In genomic region chr6:144624246-144624645, GRCh38 we compare ENCODE assay signal across 23 cellular contexts.
DNase-seq lines count a peak whose midpoint lies in the region; ATAC-seq and TF ChIP-seq lines count a peak whose summit lies in the region.
"Had no signal": no experiment of that assay in that cellular context is flagged by ENCODE, and none has a peak within 500 bp of the region (broad histone marks: within the 10 kb centered on the region; RNA-seq: fewer than 3 reads in every experiment).

No MANE protein-coding gene starts in this region.

- H4K8ac ChIP-seq in H9 (replicated peaks; ENCODE audit: insufficient read length, low read depth, low read length) = no peak overlapping the region
- no peak overlapping the region for H4K8ac ChIP-seq in mesendoderm (ENCODE audit: low read depth, low read length)

- H3K27me3 ChIP-seq in Caco-2 (replicated peaks; ENCODE audit: control insufficient read depth, insufficient read depth, low read length) (no peaks in the 10 kb centered on the region), H9 (ENCODE audit: insufficient read depth, low read length) (no peaks in the 10 kb centered on the region), mesendoderm (ENCODE audit: insufficient read depth, low read length, poor library complexity) (no peaks in the 10 kb centered on the region), right atrium auricular region (no peaks in the 10 kb centered on the region)
- H3K27me3 ChIP-seq: SJCRH30 had no signal

- H3K23ac ChIP-seq in H9 (ENCODE audit: insufficient read length, low read depth, low read length) (no peak overlapping the region), mesendoderm (ENCODE audit: low read length) (no peak overlapping the region)

- BruUV-seq in Caco-2 (replicated peaks; lab: Mats Ljungman, UMichigan) = no TSS peak

- H3K4me2 ChIP-seq in H9 (ENCODE audit: insufficient read depth, insufficient read length, low read length) (no peak overlapping the region), mesendoderm (ENCODE audit: low read length) (no peak overlapping the region)

- no peak overlapping the region for H4K91ac ChIP-seq in H9 (ENCODE audit: insufficient read length, low read depth, low read length)

- H3K4me3 ChIP-seq in Caco-2 (ENCODE audit: low read depth, low read length) = no peak overlapping the region
- no peak overlapping the region for H3K4me3 ChIP-seq in mesendoderm (ENCODE audit: low read length)
- H3K4me3 ChIP-seq in right atrium auricular region = no peak overlapping the region
- H3K4me3 ChIP-seq: SJCRH30 had no signal

- H3K79me1 ChIP-seq in H9 (ENCODE audit: insufficient read depth, low read depth, low read length, poor library complexity, severe bottlenecking) (no peaks in the 10 kb centered on the region), mesendoderm (ENCODE audit: low read length) (no peaks in the 10 kb centered on the region)

- no peak overlapping the region for H3K18ac ChIP-seq in H9 (ENCODE audit: insufficient read length, low read depth, low read length)
- H3K18ac ChIP-seq in mesendoderm (ENCODE audit: low read length) = no peak overlapping the region

- no peaks in the 10 kb centered on the region for H3K79me2 ChIP-seq in H9 (ENCODE audit: insufficient read depth, low read length)
- no peaks in the 10 kb centered on the region for H3K79me2 ChIP-seq in mesendoderm (ENCODE audit: control insufficient read depth, insufficient read depth, low read length)

- ATAC-seq in WTC11 (no peak), HG03520 (IDR thresholded peaks at IDR 0.05; ENCODE audit: unreplicated experiment) (no peak)
- ATAC-seq: Panc1 had no signal

- TF ChIP-seq CTCF in Caco-2 (IDR thresholded peaks at IDR 0.05; ENCODE audit: insufficient read depth in 1 of 2, low read depth in 1 of 2, low read length in 1 of 2, severe bottlenecking in 1 of 2, unreplicated experiment in 1 of 2) = no peak
- TF ChIP-seq CTCF in H9 (conservative IDR thresholded peaks at IDR 0.05) = no peak
- no peak for TF ChIP-seq CTCF in WTC11 (IDR thresholded peaks at IDR 0.05)
- no peak for TF ChIP-seq CTCF in right atrium auricular region (IDR thresholded peaks at IDR 0.05)

- H3K27ac Mint-ChIP-seq in Caco-2 (ENCODE audit: unreplicated experiment) (peak overlapping the region; percentile 11), H9 (peak overlapping the region; percentile 2 to 16 (median 11); a peak in 4 of 7 replicates), WTC11 (peak overlapping the region; percentile 5; the same call in 1 of the 2 replicates)
- H3K27ac Mint-ChIP-seq: HFFc6 had no signal

- no peak overlapping the region for H2BK120ac ChIP-seq in H9 (ENCODE audit: low read depth, low read length, poor library complexity, severe bottlenecking)
- no peak overlapping the region for H2BK120ac ChIP-seq in mesendoderm (ENCODE audit: low read depth, low read length)

- H3K9me3 ChIP-seq in Caco-2 = no peaks in the 10 kb centered on the region
- no peaks in the 10 kb centered on the region for H3K9me3 ChIP-seq in H9 (ENCODE audit: control insufficient read depth, low read depth, low read length)
- no peaks in the 10 kb centered on the region for H3K9me3 ChIP-seq in right atrium auricular region
- H3K9me3 ChIP-seq: SJCRH30 had no signal

- H2BK12ac ChIP-seq in H9 (ENCODE audit: insufficient read length, low read depth, low read length) = no peak overlapping the region

- CTCF ChIA-PET in Caco-2 (lab: Charles Lee) = no interaction called here
- CTCF ChIA-PET in WTC11 (lab: Charles Lee) = no interaction called here

- H3K56ac ChIP-seq in H9 (ENCODE audit: insufficient read length, low read depth, low read length) (no peak overlapping the region), mesendoderm (ENCODE audit: low read length) (no peak overlapping the region)

- H2AK5ac ChIP-seq in H9 (ENCODE audit: insufficient read length, low read length) (no peak overlapping the region), mesendoderm (ENCODE audit: low read length) (peak overlapping the region; percentile 32)

- H3K4me1 Mint-ChIP-seq in Caco-2 (ENCODE audit: low read depth, unreplicated experiment) (peaks cover 36% of the 10 kb centered on the region), H9 (peaks cover 25 to 34% of the 10 kb centered on the region in 2 experiments), WTC11 (peaks cover 59% of the 10 kb centered on the region)

- H2BK5ac ChIP-seq in H9 (ENCODE audit: insufficient read length, low read length) = no peak overlapping the region
- H2BK5ac ChIP-seq in mesendoderm (ENCODE audit: low read length) = no peak overlapping the region

- DNase-seq in Caco-2 (no peak), H9 (no peak), WTC11 (ENCODE audit: low spot score) (no peak), mesendoderm (no peak), right atrium auricular region (ENCODE audit: low spot score) (no peak)
- DNase-seq in activated CD8-positive, alpha-beta memory T cell treated with anti-CD3 and anti-CD28 coated beads, Interleukin-2, amount 50 U/mL, for 4 hours = no peak
- DNase-seq: CD4-positive, CD25-positive, alpha-beta regulatory T cell; COR-L47; DMS 273 treated with DMSO at 0.1 percent for 48 hours; DMS79 treated with DMSO at 0.1 percent for 48 hours; H7; HFFc6; IMR-90; NCI-H1694; NCI-H2081; NCI-H2171; NCI-H345; NCI-H524; NCI-H774; NK-92 treated with Interleukin-12 subunit alpha and Interleukin-12 subunit beta, amount 100 ng/mL, for 24 hours; SJCRH30 had no signal

- no peaks in the 10 kb centered on the region for H3K9me3 Mint-ChIP-seq in Caco-2 (ENCODE audit: unreplicated experiment)
- H3K9me3 Mint-ChIP-seq in H9 = no peaks in the 10 kb centered on the region
- no peaks in the 10 kb centered on the region for H3K9me3 Mint-ChIP-seq in WTC11
- H3K9me3 Mint-ChIP-seq: CD4-positive, CD25-positive, alpha-beta regulatory T cell; HFFc6 had no signal

- H2BK20ac ChIP-seq in H9 (ENCODE audit: low read depth, low read length, poor library complexity, severe bottlenecking) = no peak overlapping the region

- H3K9ac ChIP-seq in H9 (ENCODE audit: extremely low read depth, insufficient read length, low read length) (no peak overlapping the region), mesendoderm (ENCODE audit: low read length) (no peak overlapping the region)

- intact Hi-C loops in Caco-2 (cut with micrococcal nuclease; ENCODE audit: unreplicated experiment) = no loop called here

- H3K27me3 Mint-ChIP-seq in Caco-2 (ENCODE audit: insufficient read depth, unreplicated experiment) (no peaks in the 10 kb centered on the region), H9 (ENCODE audit: low read depth) (no peaks in the 10 kb centered on the region), WTC11 (ENCODE audit: low read depth) (no peaks in the 10 kb centered on the region)
- H3K27me3 Mint-ChIP-seq: CD4-positive, CD25-positive, alpha-beta regulatory T cell had no signal

- peaks cover 7% of the 10 kb centered on the region for H3K36me3 Mint-ChIP-seq in Caco-2 (ENCODE audit: insufficient read depth, unreplicated experiment)
- H3K36me3 Mint-ChIP-seq in H9 (ENCODE audit: insufficient read depth in 1 of 3, low read depth in 3 of 3) = no peaks in the 10 kb centered on the region
- H3K36me3 Mint-ChIP-seq in WTC11 = no peaks in the 10 kb centered on the region

- H3T11ph ChIP-seq in H9 (ENCODE audit: low read length) = no peak overlapping the region

- H4K5ac ChIP-seq in H9 (ENCODE audit: insufficient read length, low read depth, low read length) (no peak overlapping the region), mesendoderm (ENCODE audit: low read length) (no peak overlapping the region)

- no peak overlapping the region for H2AFZ ChIP-seq in H9 (ENCODE audit: low read length)

- H3K23me2 ChIP-seq in H9 (ENCODE audit: insufficient read length, low read depth, low read length, poor library complexity, severe bottlenecking) = no peaks in the 10 kb centered on the region

- no peaks in the 10 kb centered on the region for H4K20me1 ChIP-seq in H9 (ENCODE audit: control insufficient read depth, insufficient read depth, insufficient read length)

- H3K4ac ChIP-seq in H9 (ENCODE audit: low read depth, low read length) (no peak overlapping the region), mesendoderm (ENCODE audit: low read depth, low read length) (no peak overlapping the region)

- H3K4me3 Mint-ChIP-seq in Caco-2 (ENCODE audit: unreplicated experiment) (no peak overlapping the region), H9 (no peak overlapping the region; a peak in 1 of 5 replicates), WTC11 (no peak overlapping the region)
- H3K4me3 Mint-ChIP-seq: CD4-positive, CD25-positive, alpha-beta regulatory T cell; HFFc6 had no signal

- H3K4me1 ChIP-seq in Caco-2 = peaks cover 23% of the 10 kb centered on the region
- H3K4me1 ChIP-seq in H9 (ENCODE audit: insufficient read depth, low read length) = no peaks in the 10 kb centered on the region; the same call in 1 of the 2 replicates
- H3K4me1 ChIP-seq in mesendoderm (ENCODE audit: control insufficient read depth, low read depth, low read length) = no peaks in the 10 kb centered on the region
- no peaks in the 10 kb centered on the region for H3K4me1 ChIP-seq in right atrium auricular region

- H2BK15ac ChIP-seq in H9 (ENCODE audit: low read depth, low read length) (no peak overlapping the region), mesendoderm (replicated peaks; ENCODE audit: low read depth) (no peak overlapping the region)

- POLR2A ChIA-PET in Caco-2 (lab: Charles Lee) = no interaction called here
- POLR2A ChIA-PET in WTC11 (lab: Charles Lee) = no interaction called here

- no peak overlapping the region for H3K14ac ChIP-seq in H9 (ENCODE audit: insufficient read depth, low read length)

- H3K36me3 ChIP-seq in Caco-2 (ENCODE audit: control insufficient read depth, insufficient read depth, low read length) (no peaks in the 10 kb centered on the region), mesendoderm (ENCODE audit: control insufficient read depth, insufficient read depth, low read length) (no peaks in the 10 kb centered on the region), right atrium auricular region (no peaks in the 10 kb centered on the region)
- H3K36me3 ChIP-seq: SJCRH30 had no signal

- no peak overlapping the region for H3K27ac ChIP-seq in H9 (ENCODE audit: insufficient read length, low read depth, low read length)
- no peak overlapping the region for H3K27ac ChIP-seq in mesendoderm (ENCODE audit: low read depth, low read length)
- no peak overlapping the region for H3K27ac ChIP-seq in right atrium auricular region
- H3K27ac ChIP-seq: SJCRH30 had no signal

- WGBS in H9 (ENCODE audit: extremely low coverage, insufficient read length, low lambda C conversion rate) = no CpG with 5 or more reads among the region's 5 CpGs
- whole genome bisulfite sequencing in mesendoderm (ENCODE audit: extremely low coverage, insufficient coverage, low lambda C conversion rate) = no CpG with 5 or more reads among the region's 5 CpGs
